ENCODE assay signal across 12 cellular contexts in genomic region chr1:203133969-203134725, GRCh38. TPM values are rescaled to one million over a fixed set of nuclear protein-coding genes. Genes with fewer than 3 reads are reported as not detected.
DNase-seq lines count a peak whose midpoint lies in the region; ATAC-seq, FAIRE-seq and TF ChIP-seq lines count a peak whose summit lies in the region.
"Had no signal": no experiment of that assay in that cellular context is flagged by ENCODE, and none has a peak within 500 bp of the region (broad histone marks: within the 10 kb centered on the region; RNA-seq: fewer than 3 reads in every experiment).

No MANE protein-coding gene starts in this region.

- H3K9ac ChIP-seq in kidney (ENCODE audit: low read length in 2 of 2), result no peak overlapping the region

- H3K27ac Mint-ChIP-seq in CD14-positive monocyte (peak overlapping the region in 4 of 7 donors; percentile 3 to 57 (median 40)), neural crest cell (ENCODE audit: unreplicated experiment) (peak overlapping the region; percentile 57)
- H3K27ac Mint-ChIP-seq: CD4-positive, alpha-beta memory T cell had no signal

- intact Hi-C loops in CD14-positive monocyte (cut with micrococcal nuclease) (no loop called here), kidney (cut with DNase I) (no loop called here)

- TF ChIP-seq CTCF in CD14-positive monocyte (IDR thresholded peaks at IDR 0.05) (no peak), neural crest cell (conservative IDR thresholded peaks at IDR 0.05) (no peak), kidney (IDR thresholded peaks at IDR 0.05; ENCODE audit: borderline replicate concordance, extremely low read depth, insufficient read depth) (no peak)

- no peaks in the 10 kb centered on the region for H3K36me3 ChIP-seq in kidney (ENCODE audit: control insufficient read depth in 1 of 2, insufficient read depth in 2 of 2, low read length in 2 of 2)

- DNase-seq in CD14-positive monocyte (ENCODE audit: low spot score) (no peak), MV-4-11 (lab: John Stamatoyannopoulos, UW) (peak; percentile 92), caudate nucleus (lab: John Stamatoyannopoulos, UW) (peak in 36 of 61 donors; percentile 29 to 94 (median 60)), neural crest cell (ENCODE audit: low read depth, low spot score) (no peak), kidney (no peak), HuH-7 (ENCODE audit: low spot score) (no peak)
- no peak for DNase-seq in activated CD4-positive, alpha-beta T cell treated with anti-CD3 and anti-CD28 coated beads for 4 hours
- DNase-seq: CD4-positive, alpha-beta memory T cell; foreskin melanocyte; NCI-H526 had no signal

- H3K27me3 Mint-ChIP-seq in CD14-positive monocyte (ENCODE audit: low read depth in 3 of 3) (peaks cover 26 to 52% (median 44%) of the 10 kb centered on the region in 3 donors), neural crest cell (ENCODE audit: low read depth) (peaks cover 9% of the 10 kb centered on the region)

- H3K36me3 Mint-ChIP-seq in CD14-positive monocyte, result no peaks in the 10 kb centered on the region
- no peaks in the 10 kb centered on the region for H3K36me3 Mint-ChIP-seq in neural crest cell (ENCODE audit: low read depth)
- H3K36me3 Mint-ChIP-seq: CD4-positive, alpha-beta memory T cell had no signal

- peak overlapping the region in 1 of 2 donors; percentile 53 for H3K4me3 Mint-ChIP-seq in CD14-positive monocyte
- no peak overlapping the region for H3K4me3 Mint-ChIP-seq in neural crest cell
- H3K4me3 Mint-ChIP-seq: CD4-positive, alpha-beta memory T cell; central memory CD8-positive, alpha-beta T cell had no signal

- H3K9me3 ChIP-seq in kidney (ENCODE audit: control insufficient read depth in 1 of 2, low read length in 2 of 2), result no peaks in the 10 kb centered on the region

- peaks cover 0 to 2% (median 0%) of the 10 kb centered on the region in 7 donors for H3K9me3 Mint-ChIP-seq in CD14-positive monocyte
- H3K9me3 Mint-ChIP-seq in neural crest cell, result no peaks in the 10 kb centered on the region
- H3K9me3 Mint-ChIP-seq: CD4-positive, alpha-beta memory T cell; central memory CD8-positive, alpha-beta T cell had no signal

- no peak for FAIRE-seq in kidney (lab: Jason Lieb, UNC)

- peaks cover 0 to 4% of the 10 kb centered on the region in 2 donors for H3K4me1 ChIP-seq in kidney (ENCODE audit: control insufficient read depth in 1 of 2, insufficient read depth in 1 of 2, low read depth in 1 of 2, low read length in 2 of 2)

- peaks cover 36% of the 10 kb centered on the region for H3K4me1 Mint-ChIP-seq in CD14-positive monocyte
- H3K4me1 Mint-ChIP-seq in neural crest cell, result no peaks in the 10 kb centered on the region

- H3K27ac ChIP-seq in caudate nucleus (ENCODE audit: low read depth, low read length) (peak overlapping the region; percentile 73), kidney (ENCODE audit: low read depth in 2 of 2, low read length in 2 of 2) (no peak overlapping the region)

- ATAC-seq in HG03457 (IDR thresholded peaks at IDR 0.05; ENCODE audit: unreplicated experiment), result no peak

- H3K4me3 ChIP-seq in kidney (ENCODE audit: low read length in 2 of 2), result no peak overlapping the region

RNA-seq across cellular contexts. Expression of gene ADORA1, which starts 6.6 kb away (rescaled TPM):
- polyA plus RNA-seq in CD14-positive monocyte (1 to 10 TPM in 1 of 2 donors, not detected in 1; 1.1 TPM), kidney (ENCODE audit: insufficient read depth, low read depth, low replicate concordance) (21.2 TPM)
- total RNA-seq in neural crest cell (1.9 and 2.0 TPM in 2 replicates), kidney (4.9 TPM)
- total RNA-seq: CD4-positive, alpha-beta memory T cell had no signal

RNA-seq across cellular contexts. Expression of gene MYBPH, which starts 41.5 kb away (rescaled TPM):
- polyA plus RNA-seq in CD14-positive monocyte, result under 1 TPM; 0.16 to 0.52 TPM
- total RNA-seq in neural crest cell, result not detected in 2 replicates
- total RNA-seq in kidney, result not detected
- 2.3 TPM for polyA plus RNA-seq in kidney (ENCODE audit: insufficient read depth, low read depth, low replicate concordance)
- total RNA-seq: CD4-positive, alpha-beta memory T cell had no signal
- polyA plus RNA-seq: CD4-positive, alpha-beta memory T cell had no signal

RNA-seq across cellular contexts. Expression of gene MYOG, which starts 48.3 kb away (rescaled TPM):
- polyA plus RNA-seq in CD14-positive monocyte (not detected), kidney (ENCODE audit: insufficient read depth, low read depth, low replicate concordance) (not detected)
- total RNA-seq in neural crest cell (not detected in 2 replicates), kidney (not detected)
- total RNA-seq: CD4-positive, alpha-beta memory T cell had no signal
- polyA plus RNA-seq: CD4-positive, alpha-beta memory T cell had no signal

RNA-seq across cellular contexts. Expression of gene CHI3L1, which starts 52.4 kb away (rescaled TPM):
- polyA plus RNA-seq in CD14-positive monocyte, result under 1 TPM; 0.37 to 0.43 TPM
- total RNA-seq in neural crest cell, result not detected in 2 replicates
- 49.5 TPM for total RNA-seq in kidney
- 96.6 TPM for polyA plus RNA-seq in kidney (ENCODE audit: insufficient read depth, low read depth, low replicate concordance)
- polyA plus RNA-seq: CD4-positive, alpha-beta memory T cell had no signal

Comparison
In these comparisons a context has a peak if more than half of its experiments do, and no peak if none do; other contexts are left out.
1. DNase-seq: peak in MV-4-11 (single experiment) and caudate nucleus (36 of 61); none in CD14-positive monocyte (single experiment), neural crest cell (single experiment), kidney (single experiment), HuH-7 (single experiment) and activated CD4-positive, alpha-beta T cell treated with anti-CD3 and anti-CD28 coated beads for 4 hours (0 of 2).